Comparison of ENCODE assay signal across 35 cellular contexts in the genomic region with DNA sequence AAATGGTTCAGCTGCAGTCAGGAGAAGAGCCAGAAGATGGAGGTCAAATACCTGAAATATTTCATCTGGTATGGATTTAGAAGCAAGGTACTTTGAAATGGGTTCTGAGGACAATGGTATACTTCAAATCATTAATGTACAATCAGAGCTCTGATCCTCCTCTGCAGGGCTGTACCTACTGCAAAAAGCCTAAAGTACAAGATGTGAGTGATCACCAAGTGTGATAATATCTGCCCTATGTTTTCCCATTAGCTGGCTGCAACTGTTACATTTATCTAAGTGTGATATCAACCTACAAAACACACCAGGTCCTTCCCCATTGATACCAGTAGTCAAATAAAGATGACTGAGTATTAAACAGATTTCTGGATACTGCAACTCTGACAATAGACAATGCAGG.
"Had no signal": no experiment of that assay in that cellular context is flagged by ENCODE, and none has a peak within 500 bp of the region (broad histone marks: within the 10 kb centered on the region; RNA-seq: fewer than 3 reads in every experiment).

No MANE protein-coding gene starts in this region.

- H3K4me3 ChIP-seq: adrenal gland, breast epithelium, cardiac muscle cell, colonic mucosa, esophagus squamous epithelium, gastroesophageal sphincter, heart right ventricle, hepatocyte had no signal

- H3K27ac Mint-ChIP-seq: activated CD4-positive, alpha-beta memory T cell treated with anti-CD3 and anti-CD28 coated beads for 36 hours; activated CD4-positive, alpha-beta T cell treated with anti-CD3 and anti-CD28 coated beads for 36 hours; activated CD4-positive, alpha-beta T cell treated with anti-CD3 and anti-CD28 coated beads, Interleukin-2, amount 10 ng/mL, durations not matched to agents 24 days and 14 days; activated CD8-positive, alpha-beta memory T cell treated with anti-CD3 and anti-CD28 coated beads, Interleukin-2, amount 10 ng/mL, durations not matched to agents 7 days and 5 days; activated CD8-positive, alpha-beta T cell treated with anti-CD3 and anti-CD28 coated beads, Interleukin-2, amount 10 ng/mL, durations not matched to agents 7 days and 5 days; activated naive CD4-positive, alpha-beta T cell treated with anti-CD3 and anti-CD28 coated beads for 36 hours; activated naive CD4-positive, alpha-beta T cell treated with anti-CD3 and anti-CD28 coated beads, Interleukin-2, amount 50 U/mL, for 24 hours; activated naive CD8-positive, alpha-beta T cell treated with anti-CD3 and anti-CD28 coated beads for 36 hours; activated naive CD8-positive, alpha-beta T cell treated with anti-CD3 and anti-CD28 coated beads, Interleukin-2, amount 50 U/mL, for 24 hours; activated T-helper 1 cell treated with anti-CD3 and anti-CD28 coated beads, Interleukin-12 subunit alpha, Interleukin-12 subunit beta, Interleukin-2, Interleukin-4 antibody, amounts not matched to agents 30 ng/mL and 10 ng/mL and 1 ng/mL, durations not matched to agents 14 hours and 24 hours and 36 hours; activated T-helper 2 cell treated with anti-CD3 and anti-CD28 coated beads, Interferon-gamma antibody, Interleukin-2, Interleukin-4, amounts not matched to agents 10 μg/mL and 5 μg/mL and 100 μg/mL, durations not matched to agents 14 hours and 24 hours and 36 hours; brain had no signal

- H2AFZ ChIP-seq: hepatocyte had no signal

- H3K9me3 Mint-ChIP-seq: activated CD4-positive, alpha-beta T cell treated with anti-CD3 and anti-CD28 coated beads, Interleukin-2, amount 10 ng/mL, durations not matched to agents 24 days and 14 days; activated naive CD4-positive, alpha-beta T cell treated with anti-CD3 and anti-CD28 coated beads, Interleukin-2, amount 50 U/mL, for 24 hours had no signal

- H3K4me2 ChIP-seq: hepatocyte had no signal

- FAIRE-seq: endometrium, endothelial cell of umbilical vein had no signal

- H3K79me2 ChIP-seq: hepatocyte had no signal

- H3K9me3 ChIP-seq: adrenal gland, colonic mucosa, esophagus squamous epithelium, gastroesophageal sphincter had no signal

- H3K4me1 ChIP-seq: adrenal gland, breast epithelium, colonic mucosa, esophagus squamous epithelium, gastroesophageal sphincter, heart right ventricle had no signal

- H3K4me1 Mint-ChIP-seq: activated CD4-positive, alpha-beta T cell treated with anti-CD3 and anti-CD28 coated beads for 36 hours; activated CD4-positive, alpha-beta T cell treated with anti-CD3 and anti-CD28 coated beads, Interleukin-2, amount 10 ng/mL, durations not matched to agents 24 days and 14 days; activated CD8-positive, alpha-beta memory T cell treated with anti-CD3 and anti-CD28 coated beads, Interleukin-2, amount 10 ng/mL, durations not matched to agents 7 days and 5 days; activated naive CD4-positive, alpha-beta T cell treated with anti-CD3 and anti-CD28 coated beads, Interleukin-2, amount 50 U/mL, for 24 hours; activated naive CD8-positive, alpha-beta T cell treated with anti-CD3 and anti-CD28 coated beads for 36 hours; activated naive CD8-positive, alpha-beta T cell treated with anti-CD3 and anti-CD28 coated beads, Interleukin-2, amount 50 U/mL, for 24 hours; brain had no signal

- H3K27me3 ChIP-seq: adrenal gland, breast epithelium, cardiac muscle cell, colonic mucosa, esophagus squamous epithelium, gastroesophageal sphincter, heart right ventricle, hepatocyte had no signal

- H3K27ac ChIP-seq: adrenal gland, breast epithelium, cardiac muscle cell, colonic mucosa, epithelial cell of prostate, esophagus squamous epithelium, gastroesophageal sphincter, heart right ventricle, hepatocyte had no signal

- H3K36me3 Mint-ChIP-seq: activated CD4-positive, alpha-beta memory T cell treated with anti-CD3 and anti-CD28 coated beads for 36 hours; activated CD8-positive, alpha-beta memory T cell treated with anti-CD3 and anti-CD28 coated beads, Interleukin-2, amount 10 ng/mL, durations not matched to agents 7 days and 5 days; activated naive CD4-positive, alpha-beta T cell treated with anti-CD3 and anti-CD28 coated beads, Interleukin-2, amount 50 U/mL, for 24 hours had no signal

- DNase-seq: activated CD4-positive, alpha-beta memory T cell treated with anti-CD3 and anti-CD28 coated beads for 36 hours; activated CD4-positive, alpha-beta T cell treated with anti-CD3 and anti-CD28 coated beads for 36 hours; activated CD4-positive, alpha-beta T cell treated with anti-CD3 and anti-CD28 coated beads, Interleukin-2, amount 10 ng/mL, durations not matched to agents 24 days and 14 days; activated CD4-positive, CD25-positive, alpha-beta regulatory T cell; activated CD4-positive, CD25-positive, alpha-beta regulatory T cell treated with anti-CD3 and anti-CD28 coated beads, Interleukin-2, amount 50 U/mL, for 72 hours; activated CD8-positive, alpha-beta memory T cell treated with anti-CD3 and anti-CD28 coated beads, Interleukin-2, amount 10 ng/mL, durations not matched to agents 7 days and 5 days; activated CD8-positive, alpha-beta memory T cell treated with anti-CD3 and anti-CD28 coated beads, Interleukin-2, amount 50 U/mL, for 4 hours; activated CD8-positive, alpha-beta T cell treated with anti-CD3 and anti-CD28 coated beads, Interleukin-2, amount 10 ng/mL, durations not matched to agents 7 days and 5 days; activated effector memory CD4-positive, alpha-beta T cell treated with anti-CD3 and anti-CD28 coated beads, Interleukin-2, amount 50 U/mL, for 16 hours; activated naive CD4-positive, alpha-beta T cell treated with anti-CD3 and anti-CD28 coated beads for 36 hours; activated naive CD8-positive, alpha-beta T cell treated with anti-CD3 and anti-CD28 coated beads for 36 hours; activated naive CD8-positive, alpha-beta T cell treated with anti-CD3 and anti-CD28 coated beads, Interleukin-2, amount 50 U/mL, for 24 hours; activated T-cell treated with anti-CD3 and anti-CD28 coated beads, Interleukin-2, amount 50 U/mL, for 1 hour; activated T-cell treated with anti-CD3 and anti-CD28 coated beads, Interleukin-2, amount 50 U/mL, for 48 hours; adrenal gland; amygdala; aorta; central memory CD4-positive, alpha-beta T cell; cerebellar nuclear complex; colonic mucosa; effector CD8-positive, alpha-beta T cell; esophagus squamous epithelium; foreskin melanocyte; heart right ventricle had no signal

- H3K36me3 ChIP-seq: adrenal gland, breast epithelium, cardiac muscle cell, colonic mucosa, esophagus squamous epithelium, gastroesophageal sphincter, heart right ventricle had no signal

- H3K27me3 Mint-ChIP-seq: activated CD4-positive, alpha-beta memory T cell treated with anti-CD3 and anti-CD28 coated beads for 36 hours; activated CD4-positive, alpha-beta T cell treated with anti-CD3 and anti-CD28 coated beads for 36 hours; activated CD4-positive, alpha-beta T cell treated with anti-CD3 and anti-CD28 coated beads, Interleukin-2, amount 10 ng/mL, durations not matched to agents 24 days and 14 days; activated CD8-positive, alpha-beta memory T cell treated with anti-CD3 and anti-CD28 coated beads, Interleukin-2, amount 10 ng/mL, durations not matched to agents 7 days and 5 days; activated naive CD4-positive, alpha-beta T cell treated with anti-CD3 and anti-CD28 coated beads, Interleukin-2, amount 50 U/mL, for 24 hours; activated naive CD8-positive, alpha-beta T cell treated with anti-CD3 and anti-CD28 coated beads for 36 hours; activated naive CD8-positive, alpha-beta T cell treated with anti-CD3 and anti-CD28 coated beads, Interleukin-2, amount 50 U/mL, for 24 hours; brain had no signal

- H3K4me3 Mint-ChIP-seq: activated CD4-positive, alpha-beta memory T cell treated with anti-CD3 and anti-CD28 coated beads for 36 hours; activated CD4-positive, alpha-beta T cell treated with anti-CD3 and anti-CD28 coated beads for 36 hours; activated CD4-positive, alpha-beta T cell treated with anti-CD3 and anti-CD28 coated beads, Interleukin-2, amount 10 ng/mL, durations not matched to agents 24 days and 14 days; activated CD8-positive, alpha-beta memory T cell treated with anti-CD3 and anti-CD28 coated beads, Interleukin-2, amount 10 ng/mL, durations not matched to agents 7 days and 5 days; activated CD8-positive, alpha-beta T cell treated with anti-CD3 and anti-CD28 coated beads, Interleukin-2, amount 10 ng/mL, durations not matched to agents 7 days and 5 days; activated naive CD4-positive, alpha-beta T cell treated with anti-CD3 and anti-CD28 coated beads for 36 hours; activated naive CD4-positive, alpha-beta T cell treated with anti-CD3 and anti-CD28 coated beads, Interleukin-2, amount 50 U/mL, for 24 hours; activated naive CD8-positive, alpha-beta T cell treated with anti-CD3 and anti-CD28 coated beads for 36 hours; activated naive CD8-positive, alpha-beta T cell treated with anti-CD3 and anti-CD28 coated beads, Interleukin-2, amount 50 U/mL, for 24 hours; activated T-helper 1 cell treated with anti-CD3 and anti-CD28 coated beads, Interleukin-12 subunit alpha, Interleukin-12 subunit beta, Interleukin-2, Interleukin-4 antibody, amounts not matched to agents 30 ng/mL and 10 ng/mL and 1 ng/mL, durations not matched to agents 14 hours and 24 hours and 36 hours; brain had no signal
